In genomic region chr4:71732066-71732465, GRCh38 we compare ENCODE assay signal across 21 cellular contexts. TPM values are rescaled to one million over a fixed set of nuclear protein-coding genes. Genes with fewer than 3 reads are reported as not detected.
"Had no signal": no experiment of that assay in that cellular context is flagged by ENCODE, and none has a peak within 500 bp of the region (broad histone marks: within the 10 kb centered on the region; RNA-seq: fewer than 3 reads in every experiment).

No MANE protein-coding gene starts in this region.

- H3K9me3 ChIP-seq: gastrocnemius medialis, lower lobe of right lung, thoracic aorta, upper lobe of left lung had no signal

- H3K27ac ChIP-seq: gastrocnemius medialis, lower lobe of right lung, neural progenitor cell, spleen, thoracic aorta, upper lobe of left lung had no signal

- DNase-seq: activated CD4-positive, alpha-beta memory T cell treated with anti-CD3 and anti-CD28 coated beads for 36 hours; activated CD4-positive, alpha-beta T cell treated with anti-CD3 and anti-CD28 coated beads for 48 hours; activated CD4-positive, CD25-positive, alpha-beta regulatory T cell; activated effector memory CD4-positive, alpha-beta T cell treated with anti-CD3 and anti-CD28 coated beads, Interleukin-2, amount 50 U/mL, for 16 hours; activated naive CD4-positive, alpha-beta T cell treated with anti-CD3 and anti-CD28 coated beads, Interleukin-2, amount 50 U/mL, for 16 hours; anterior cingulate cortex; effector CD4-positive, alpha-beta T cell; gastrocnemius medialis; head of caudate nucleus; hypothalamus; lower lobe of right lung; naive thymus-derived CD4-positive, alpha-beta T cell; spleen; stimulated activated CD4-positive, alpha-beta T cell treated with anti-CD3 and anti-CD28 coated beads, Interleukin-4, amount 100 ng/mL, for 1 hour; stimulated activated naive CD4-positive, alpha-beta T cell; T-helper 9 cell; upper lobe of left lung had no signal

- H3K4me3 ChIP-seq: gastrocnemius medialis, lower lobe of right lung, neural progenitor cell, spleen, thoracic aorta, upper lobe of left lung had no signal

- H3K36me3 ChIP-seq: gastrocnemius medialis, lower lobe of right lung, neural progenitor cell, spleen, thoracic aorta, upper lobe of left lung had no signal

- H3K27me3 ChIP-seq: gastrocnemius medialis, neural progenitor cell, spleen, upper lobe of left lung had no signal

RNA-seq across cellular contexts. Expression of gene GC, which starts 51.8 kb away (rescaled TPM):
- total RNA-seq: activated CD4-positive, alpha-beta memory T cell treated with anti-CD3 and anti-CD28 coated beads for 36 hours; naive thymus-derived CD4-positive, alpha-beta T cell; omental fat pad; T-helper 1 cell treated with Interleukin-12 subunit alpha and Interleukin-12 subunit beta and Interleukin-4 antibody, amounts not matched to agents 30 ng/mL and 1 ng/mL, for 36 hours; thoracic aorta had no signal
